In the genomic region with DNA sequence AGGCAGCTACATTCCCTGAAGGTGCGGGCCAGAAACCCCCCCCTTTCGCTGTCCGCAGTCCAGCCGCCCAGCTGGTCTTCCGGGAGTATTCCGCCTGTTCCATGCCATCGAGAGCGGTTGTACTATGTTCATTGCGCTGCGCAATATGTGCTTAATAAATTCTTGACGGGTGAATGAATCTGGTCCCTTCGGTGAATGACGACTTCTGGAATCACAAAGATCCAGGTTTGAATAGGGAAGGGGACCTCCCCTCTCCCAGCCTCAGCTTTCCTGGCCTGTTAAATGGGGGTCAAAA, we compare ENCODE assay signal across 8 cellular contexts. TPM values are rescaled to one million over a fixed set of nuclear protein-coding genes. Genes with fewer than 3 reads are reported as not detected.
A peak's percentile ranks its signal among the peaks of the same experiment; 100 is the strongest.
DNase-seq lines count a peak whose midpoint lies in the region; ATAC-seq lines count a peak whose summit lies in the region.

No MANE protein-coding gene starts in this region.

- ATAC-seq in GM18520 (IDR thresholded peaks at IDR 0.05; ENCODE audit: unreplicated experiment): no peak

- no peak overlapping the region for H3K27ac ChIP-seq in iPS-20b (ENCODE audit: low read length)
- peak overlapping the region; percentile 62 for H3K27ac ChIP-seq in stomach smooth muscle (ENCODE audit: low read length)

- no peaks in the 10 kb centered on the region for H3K9me3 ChIP-seq in iPS-20b (ENCODE audit: insufficient read depth, low read depth, low read length)
- H3K9me3 ChIP-seq in stomach smooth muscle (ENCODE audit: control insufficient read depth in 2 of 2, low read length in 2 of 2): no peaks in the 10 kb centered on the region

- no peaks in the 10 kb centered on the region for H3K27me3 Mint-ChIP-seq in T-helper 2 cell treated with Interferon-gamma antibody and Interleukin-4, amounts not matched to agents 5 μg/mL and 100 μg/mL, for 36 hours (ENCODE audit: low read depth)
- H3K27me3 Mint-ChIP-seq in activated T-helper 2 cell treated with anti-CD3 and anti-CD28 coated beads, Interferon-gamma antibody, Interleukin-2, Interleukin-4, amounts not matched to agents 10 μg/mL and 5 μg/mL and 100 μg/mL, durations not matched to agents 14 hours and 24 hours and 36 hours (ENCODE audit: low read depth): no peaks in the 10 kb centered on the region

- no peaks in the 10 kb centered on the region for H3K9me3 Mint-ChIP-seq in T-helper 2 cell treated with Interferon-gamma antibody and Interleukin-4, amounts not matched to agents 5 μg/mL and 100 μg/mL, for 36 hours
- H3K9me3 Mint-ChIP-seq in activated T-helper 2 cell treated with anti-CD3 and anti-CD28 coated beads, Interferon-gamma antibody, Interleukin-2, Interleukin-4, amounts not matched to agents 10 μg/mL and 5 μg/mL and 100 μg/mL, durations not matched to agents 14 hours and 24 hours and 36 hours: no peaks in the 10 kb centered on the region

- H3K4me1 ChIP-seq in iPS-20b (ENCODE audit: insufficient read depth, low read length) (peaks cover 6% of the 10 kb centered on the region), stomach smooth muscle (ENCODE audit: control insufficient read depth, insufficient read depth, low read length) (peaks cover 21% of the 10 kb centered on the region)

- H3K9ac ChIP-seq in iPS-20b (ENCODE audit: low read depth, low read length): peak overlapping the region; percentile 54; the same call in 1 of the 2 replicates
- H3K9ac ChIP-seq in stomach smooth muscle (ENCODE audit: low read length in 2 of 2): peak overlapping the region; percentile 31 to 36

- no peak for DNase-seq in T-helper 2 cell treated with Interferon-gamma antibody and Interleukin-4, amounts not matched to agents 5 μg/mL and 100 μg/mL, for 36 hours (ENCODE audit: low spot score)
- DNase-seq in T-helper 2 cell (no peak), NCI-H187 (lab: John Stamatoyannopoulos, UW) (no peak), NCI-H748 (lab: John Stamatoyannopoulos, UW; ENCODE audit: unreplicated experiment) (no peak)
- no peak for DNase-seq in activated T-helper 2 cell treated with anti-CD3 and anti-CD28 coated beads, Interferon-gamma antibody, Interleukin-2, Interleukin-4, amounts not matched to agents 10 μg/mL and 5 μg/mL and 100 μg/mL, durations not matched to agents 14 hours and 24 hours and 36 hours (ENCODE audit: low spot score)

- H3K4me1 Mint-ChIP-seq in T-helper 2 cell treated with Interferon-gamma antibody and Interleukin-4, amounts not matched to agents 5 μg/mL and 100 μg/mL, for 36 hours (ENCODE audit: low read depth): peaks cover 25% of the 10 kb centered on the region
- H3K4me1 Mint-ChIP-seq in activated T-helper 2 cell treated with anti-CD3 and anti-CD28 coated beads, Interferon-gamma antibody, Interleukin-2, Interleukin-4, amounts not matched to agents 10 μg/mL and 5 μg/mL and 100 μg/mL, durations not matched to agents 14 hours and 24 hours and 36 hours (ENCODE audit: low read depth): peaks cover 31% of the 10 kb centered on the region

- intact Hi-C loops in activated T-helper 2 cell treated with anti-CD3 and anti-CD28 coated beads, Interferon-gamma antibody, Interleukin-2, Interleukin-4, amounts not matched to agents 10 μg/mL and 5 μg/mL and 100 μg/mL, durations not matched to agents 14 hours and 24 hours and 36 hours (cut with micrococcal nuclease): loop anchor here (1.0 kb wide), 6 partner anchors 42 to 470 kb away; partner anchors contain the start of genes GRIPAP1, PIM2, PQBP1 and RBM3

- H3K4me3 Mint-ChIP-seq in T-helper 2 cell treated with Interferon-gamma antibody and Interleukin-4, amounts not matched to agents 5 μg/mL and 100 μg/mL, for 36 hours: peak overlapping the region; percentile 94
- peak overlapping the region; percentile 92 for H3K4me3 Mint-ChIP-seq in activated T-helper 2 cell treated with anti-CD3 and anti-CD28 coated beads, Interferon-gamma antibody, Interleukin-2, Interleukin-4, amounts not matched to agents 10 μg/mL and 5 μg/mL and 100 μg/mL, durations not matched to agents 14 hours and 24 hours and 36 hours (ENCODE audit: low read depth)

- H3K36me3 ChIP-seq in iPS-20b (ENCODE audit: insufficient read depth, low read depth, low read length) (peaks cover 8% of the 10 kb centered on the region), stomach smooth muscle (ENCODE audit: control insufficient read depth in 2 of 2, insufficient read depth in 2 of 2, low read length in 2 of 2) (peaks cover 0 to 3% of the 10 kb centered on the region in 2 donors)

- H3K36me3 Mint-ChIP-seq in T-helper 2 cell treated with Interferon-gamma antibody and Interleukin-4, amounts not matched to agents 5 μg/mL and 100 μg/mL, for 36 hours (ENCODE audit: low read depth): peaks cover 6% of the 10 kb centered on the region
- H3K36me3 Mint-ChIP-seq in activated T-helper 2 cell treated with anti-CD3 and anti-CD28 coated beads, Interferon-gamma antibody, Interleukin-2, Interleukin-4, amounts not matched to agents 10 μg/mL and 5 μg/mL and 100 μg/mL, durations not matched to agents 14 hours and 24 hours and 36 hours (ENCODE audit: low read depth): peaks cover 13% of the 10 kb centered on the region

- no peaks in the 10 kb centered on the region for H3K27me3 ChIP-seq in iPS-20b (ENCODE audit: insufficient read depth, low read length)
- no peaks in the 10 kb centered on the region for H3K27me3 ChIP-seq in stomach smooth muscle (ENCODE audit: control insufficient read depth in 1 of 2, insufficient read depth in 2 of 2, low read length in 2 of 2)

- peak overlapping the region; percentile 90 for H3K27ac Mint-ChIP-seq in T-helper 2 cell treated with Interferon-gamma antibody and Interleukin-4, amounts not matched to agents 5 μg/mL and 100 μg/mL, for 36 hours
- peak overlapping the region; percentile 83 for H3K27ac Mint-ChIP-seq in activated T-helper 2 cell treated with anti-CD3 and anti-CD28 coated beads, Interferon-gamma antibody, Interleukin-2, Interleukin-4, amounts not matched to agents 10 μg/mL and 5 μg/mL and 100 μg/mL, durations not matched to agents 14 hours and 24 hours and 36 hours

- peak overlapping the region; percentile 61 for H3K4me3 ChIP-seq in iPS-20b (ENCODE audit: low read length)
- peak overlapping the region; percentile 36 to 44 for H3K4me3 ChIP-seq in stomach smooth muscle (ENCODE audit: low read length in 2 of 2)

RNA-seq across cellular contexts. Expression of gene TFE3, which starts 0.8 kb away (rescaled TPM):
- 28.4 and 28.5 TPM in 2 replicates for total RNA-seq in activated T-helper 2 cell treated with anti-CD3 and anti-CD28 coated beads, Interferon-gamma antibody, Interleukin-2, Interleukin-4, amounts not matched to agents 10 μg/mL and 5 μg/mL and 100 μg/mL, durations not matched to agents 14 hours and 24 hours and 36 hours

RNA-seq across cellular contexts. Expression of gene CCDC120, which starts 14.9 kb away (rescaled TPM):
- 4.6 and 6.6 TPM in 2 replicates for total RNA-seq in activated T-helper 2 cell treated with anti-CD3 and anti-CD28 coated beads, Interferon-gamma antibody, Interleukin-2, Interleukin-4, amounts not matched to agents 10 μg/mL and 5 μg/mL and 100 μg/mL, durations not matched to agents 14 hours and 24 hours and 36 hours

RNA-seq across cellular contexts. Expression of gene PRAF2, which starts 29.9 kb away (rescaled TPM):
- 14.2 and 14.4 TPM in 2 replicates for total RNA-seq in activated T-helper 2 cell treated with anti-CD3 and anti-CD28 coated beads, Interferon-gamma antibody, Interleukin-2, Interleukin-4, amounts not matched to agents 10 μg/mL and 5 μg/mL and 100 μg/mL, durations not matched to agents 14 hours and 24 hours and 36 hours

RNA-seq across cellular contexts. Expression of gene WDR45, which starts 35.8 kb away (rescaled TPM):
- 37.9 and 43.5 TPM in 2 replicates for total RNA-seq in activated T-helper 2 cell treated with anti-CD3 and anti-CD28 coated beads, Interferon-gamma antibody, Interleukin-2, Interleukin-4, amounts not matched to agents 10 μg/mL and 5 μg/mL and 100 μg/mL, durations not matched to agents 14 hours and 24 hours and 36 hours

RNA-seq across cellular contexts. Expression of gene GRIPAP1, which starts 41.9 kb away (rescaled TPM):
- total RNA-seq in activated T-helper 2 cell treated with anti-CD3 and anti-CD28 coated beads, Interferon-gamma antibody, Interleukin-2, Interleukin-4, amounts not matched to agents 10 μg/mL and 5 μg/mL and 100 μg/mL, durations not matched to agents 14 hours and 24 hours and 36 hours: 86.5 and 93.1 TPM in 2 replicates
